ENCODE assay signal across 28 cellular contexts in the genomic region with DNA sequence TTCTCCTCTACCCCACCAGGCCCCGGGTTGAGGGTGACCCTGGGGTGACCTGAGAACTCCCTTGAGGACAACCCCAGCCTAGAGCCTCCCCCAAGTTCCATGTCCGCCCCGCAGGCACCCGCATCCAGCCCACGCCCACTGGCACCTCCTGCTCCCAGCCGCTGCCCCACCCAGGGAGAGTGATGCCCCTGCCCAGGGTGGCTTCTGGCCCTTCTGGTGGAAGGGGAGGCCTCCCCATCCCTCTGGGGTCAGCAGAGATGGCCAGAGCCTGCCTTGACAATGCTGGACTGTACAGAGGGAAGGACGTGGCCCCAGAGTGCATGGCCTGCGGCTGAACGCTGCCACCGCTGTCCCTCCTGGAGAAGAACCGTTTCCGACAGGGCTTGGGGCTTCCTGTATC. TPM values are rescaled to one million over a fixed set of nuclear protein-coding genes. Genes with fewer than 3 reads are reported as not detected.
"Had no signal": no experiment of that assay in that cellular context is flagged by ENCODE, and none has a peak within 500 bp of the region (broad histone marks: within the 10 kb centered on the region; RNA-seq: fewer than 3 reads in every experiment).

No MANE protein-coding gene starts in this region.

- H3K36me3 ChIP-seq: stomach, suprapubic skin, thoracic aorta, thyroid gland, tibial artery, tibial nerve, transverse colon, upper lobe of left lung, upper lobe of right lung, uterus, vagina had no signal

- DNase-seq: stimulated activated CD4-positive, alpha-beta T cell treated with anti-CD3 and anti-CD28 coated beads, Interleukin-2, amount 100 ng/mL, for 48 hours; stimulated activated CD4-positive, alpha-beta T cell treated with anti-CD3 and anti-CD28 coated beads, Interleukin-4, amount 100 ng/mL, for 24 hours; stimulated activated CD4-positive, alpha-beta T cell treated with anti-CD3 and anti-CD28 coated beads, Interleukin-4, amount 100 ng/mL, for 4 hours; stimulated activated naive B cell treated with anti-CD40 and anti-IgM and Interleukin-4, amounts not matched to agents 10 μg/mL and 1 μg/mL and 100 μg/mL, for 72 hours; stimulated activated naive CD4-positive, alpha-beta T cell; stimulated activated naive CD4-positive, alpha-beta T cell treated with Interleukin-2 at 50 U/mL for 16 hours; stomach; substantia nigra; testis; thyroid gland; tibial artery; transverse colon; trophoblast cell; upper lobe of right lung; uterus had no signal

- H3K4me1 ChIP-seq: tibial artery, transverse colon, upper lobe of left lung, upper lobe of right lung, uterus had no signal

- H3K4me1 Mint-ChIP-seq: stimulated activated memory B cell treated with anti-CD40 and anti-IgM and Interleukin-4, amounts not matched to agents 10 μg/mL and 1 μg/mL and 100 μg/mL, for 72 hours; stimulated activated naive B cell treated with anti-CD40 and anti-IgM and Interleukin-4, amounts not matched to agents 10 μg/mL and 1 μg/mL and 100 μg/mL, for 72 hours had no signal

- H3K27me3 ChIP-seq: testis, thyroid gland, upper lobe of left lung, uterus, vagina had no signal

- H3K27ac ChIP-seq: stomach, suprapubic skin, testis, thoracic aorta, thyroid gland, tibial artery, tibial nerve, transverse colon, upper lobe of left lung, upper lobe of right lung, uterus, vagina had no signal

- H3K9me3 Mint-ChIP-seq: stimulated activated effector memory CD8-positive, alpha-beta T cell treated with anti-CD3 and anti-CD28 coated beads, Interleukin-12 subunit alpha, Interleukin-12 subunit beta, amount 100 ng/mL, for 72 hours; stimulated activated memory B cell treated with anti-CD40 and anti-IgM and Interleukin-4, amounts not matched to agents 10 μg/mL and 1 μg/mL and 100 μg/mL, for 72 hours; stimulated activated naive B cell treated with anti-CD40 and anti-IgM and Interleukin-4, amounts not matched to agents 10 μg/mL and 1 μg/mL and 100 μg/mL, for 72 hours; stimulated activated naive CD8-positive, alpha-beta T cell treated with anti-CD3 and anti-CD28 coated beads, Interleukin-15, Interleukin-2, amounts not matched to agents 100 ng/mL and 50 ng/mL, for 24 hours; type B pancreatic cell had no signal

- H3K36me3 Mint-ChIP-seq: stimulated activated effector memory CD8-positive, alpha-beta T cell treated with anti-CD3 and anti-CD28 coated beads, Interleukin-12 subunit alpha, Interleukin-12 subunit beta, amount 100 ng/mL, for 72 hours; stimulated activated memory B cell treated with anti-CD40 and anti-IgM and Interleukin-4, amounts not matched to agents 10 μg/mL and 1 μg/mL and 100 μg/mL, for 72 hours; stimulated activated naive B cell treated with anti-CD40 and anti-IgM and Interleukin-4, amounts not matched to agents 10 μg/mL and 1 μg/mL and 100 μg/mL, for 72 hours; type B pancreatic cell had no signal

- H3K4me3 Mint-ChIP-seq: stimulated activated effector memory CD8-positive, alpha-beta T cell treated with anti-CD3 and anti-CD28 coated beads, Interleukin-12 subunit alpha, Interleukin-12 subunit beta, amount 100 ng/mL, for 72 hours; stimulated activated memory B cell treated with anti-CD40 and anti-IgM and Interleukin-4, amounts not matched to agents 10 μg/mL and 1 μg/mL and 100 μg/mL, for 72 hours; stimulated activated naive B cell treated with anti-CD40 and anti-IgM and Interleukin-4, amounts not matched to agents 10 μg/mL and 1 μg/mL and 100 μg/mL, for 72 hours; stimulated activated naive CD8-positive, alpha-beta T cell treated with anti-CD3 and anti-CD28 coated beads, Interleukin-15, Interleukin-2, amounts not matched to agents 100 ng/mL and 50 ng/mL, for 24 hours; type B pancreatic cell had no signal

- H3K27ac Mint-ChIP-seq: stimulated activated effector memory CD8-positive, alpha-beta T cell treated with anti-CD3 and anti-CD28 coated beads, Interleukin-12 subunit alpha, Interleukin-12 subunit beta, amount 100 ng/mL, for 72 hours; stimulated activated memory B cell treated with anti-CD40 and anti-IgM and Interleukin-4, amounts not matched to agents 10 μg/mL and 1 μg/mL and 100 μg/mL, for 72 hours; stimulated activated naive CD8-positive, alpha-beta T cell treated with anti-CD3 and anti-CD28 coated beads, Interleukin-15, Interleukin-2, amounts not matched to agents 100 ng/mL and 50 ng/mL, for 24 hours; type B pancreatic cell had no signal

- H3K9me3 ChIP-seq: stomach, suprapubic skin, testis, thoracic aorta, thyroid gland, tibial artery, tibial nerve, transverse colon, upper lobe of left lung, upper lobe of right lung, uterus, vagina had no signal

- H3K4me3 ChIP-seq: stomach, suprapubic skin, testis, thoracic aorta, thyroid gland, tibial artery, tibial nerve, transverse colon, upper lobe of left lung, upper lobe of right lung, uterus, vagina had no signal

- H3K27me3 Mint-ChIP-seq: stimulated activated naive CD8-positive, alpha-beta T cell treated with anti-CD3 and anti-CD28 coated beads, Interleukin-15, Interleukin-2, amounts not matched to agents 100 ng/mL and 50 ng/mL, for 24 hours; type B pancreatic cell had no signal

- ATAC-seq: stimulated activated effector memory CD8-positive, alpha-beta T cell treated with anti-CD3 and anti-CD28 coated beads, Interleukin-12 subunit alpha, Interleukin-12 subunit beta, amount 100 ng/mL, for 72 hours; stimulated activated memory B cell treated with anti-CD40 and anti-IgM and Interleukin-4, amounts not matched to agents 10 μg/mL and 1 μg/mL and 100 μg/mL, for 72 hours; stimulated activated naive B cell treated with anti-CD40 and anti-IgM and Interleukin-4, amounts not matched to agents 10 μg/mL and 1 μg/mL and 100 μg/mL, for 72 hours; upper lobe of right lung had no signal

RNA-seq across cellular contexts. Expression of a gene that starts 1.1 kb away (rescaled TPM):
- total RNA-seq: stomach, subcutaneous adipose tissue, thoracic aorta, thyroid gland, transverse colon, upper lobe of left lung, upper lobe of right lung had no signal

RNA-seq across cellular contexts. Expression of a gene that starts 11.7 kb away (rescaled TPM):
- total RNA-seq: stomach, subcutaneous adipose tissue, suprapubic skin, temporal lobe, testis, thoracic aorta, thyroid gland, transverse colon, upper lobe of right lung, ureter, urinary bladder, uterus, vagina had no signal
